ENCODE assay signal across 29 cellular contexts in genomic region chr2:176392744-176393414, GRCh38.
DNase-seq lines count a peak whose midpoint lies in the region; ATAC-seq and TF ChIP-seq lines count a peak whose summit lies in the region.
"Had no signal": no experiment of that assay in that cellular context is flagged by ENCODE, and none has a peak within 500 bp of the region (broad histone marks: within the 10 kb centered on the region; RNA-seq: fewer than 3 reads in every experiment).

No MANE protein-coding gene starts in this region.

- no peak for TF ChIP-seq POLR2A in upper lobe of left lung (IDR thresholded peaks at IDR 0.05)

- H3K4me1 ChIP-seq in Karpas-422 (ENCODE audit: low read length) (no peaks in the 10 kb centered on the region), lung (ENCODE audit: control insufficient read depth in 2 of 2, insufficient read depth in 2 of 2, low read length in 2 of 2) (peaks cover 4 to 12% of the 10 kb centered on the region in 2 donors), upper lobe of left lung (peaks cover 0 to 6% (median 2%) of the 10 kb centered on the region in 4 donors)
- H3K4me1 ChIP-seq: BLaER1, esophagus squamous epithelium, foreskin keratinocyte, HAP-1, pancreas had no signal

- H3K27ac ChIP-seq in Karpas-422 (ENCODE audit: low read length) (no peak overlapping the region), dorsolateral prefrontal cortex (peak overlapping the region in 32 of 59 donors; percentile 5 to 76 (median 45)), lung (ENCODE audit: low read depth in 1 of 2, low read length in 1 of 2) (no peak overlapping the region), upper lobe of left lung (no peak overlapping the region)
- H3K27ac ChIP-seq: BLaER1, brain microvascular endothelial cell, esophagus squamous epithelium, foreskin keratinocyte, pancreas, SJCRH30, skin epidermis, VCaP had no signal

- no peak overlapping the region for H3K9ac ChIP-seq in Karpas-422 (ENCODE audit: low read length)
- H3K9ac ChIP-seq: BLaER1 had no signal

- DNase-seq in Karpas-422, result peak; percentile 33
- peak in 3 of 10 donors; percentile 15 to 44 (median 38) for DNase-seq in dorsolateral prefrontal cortex
- DNase-seq in lung (ENCODE audit: low spot score), result no peak
- DNase-seq in upper lobe of left lung, result peak in 1 of 2 donors; percentile 47
- DNase-seq in omental fat pad (ENCODE audit: low spot score), result no peak
- no peak for DNase-seq in RKO (ENCODE audit: low spot score)
- DNase-seq: activated CD4-positive, alpha-beta T cell treated with anti-CD3 and anti-CD28 coated beads for 36 hours; amniotic stem cell; DMS153; esophagus squamous epithelium; foreskin keratinocyte; kidney glomerular epithelial cell; mammary epithelial cell; MV-4-11; NCI-H146; NCI-H2171; NCI-H526; pancreas; SJCRH30; stimulated activated CD4-positive, alpha-beta T cell treated with anti-CD3 and anti-CD28 coated beads, Interleukin-1b, Interleukin-23, amount 100 ng/mL, for 48 hours; stimulated activated naive CD8-positive, alpha-beta T cell treated with anti-CD3 and anti-CD28 coated beads, Interleukin-15, Interleukin-2, amounts not matched to agents 100 U/mL and 50 U/mL, for 24 hours; SW 1271 had no signal

- no peaks in the 10 kb centered on the region for H3K27me3 ChIP-seq in Karpas-422 (ENCODE audit: low read length)
- no peaks in the 10 kb centered on the region for H3K27me3 ChIP-seq in dorsolateral prefrontal cortex
- H3K27me3 ChIP-seq in lung (ENCODE audit: control insufficient read depth, insufficient read depth), result no peaks in the 10 kb centered on the region
- H3K27me3 ChIP-seq in upper lobe of left lung, result no peaks in the 10 kb centered on the region
- H3K27me3 ChIP-seq: BLaER1, brain microvascular endothelial cell, esophagus squamous epithelium, pancreas, SJCRH30 had no signal

- H3K36me3 ChIP-seq in Karpas-422 (ENCODE audit: insufficient read depth, low read length) (no peaks in the 10 kb centered on the region), lung (ENCODE audit: control insufficient read depth in 2 of 2, insufficient read depth in 2 of 2, low read length in 2 of 2) (no peaks in the 10 kb centered on the region), upper lobe of left lung (no peaks in the 10 kb centered on the region)
- H3K36me3 ChIP-seq: BLaER1, brain microvascular endothelial cell, esophagus squamous epithelium, HAP-1, pancreas, SJCRH30 had no signal

- WGBS in lung, 2 donors, result 63 to 85% methylated on average over 3 of the region's 3 CpGs
- WGBS in upper lobe of left lung, 2 donors, result 60 to 68% methylated on average over 3 of the region's 3 CpGs

- H3K4me2 ChIP-seq in Karpas-422 (ENCODE audit: low read depth, low read length, poor library complexity, severe bottlenecking), result no peak overlapping the region
- H3K4me2 ChIP-seq: BLaER1 had no signal

- no peaks in the 10 kb centered on the region for H3K9me2 ChIP-seq in Karpas-422 (replicated peaks; ENCODE audit: insufficient read depth, low read length)

- ATAC-seq in lung (ENCODE audit: insufficient read depth, low FRiP score), result peak; percentile 44
- ATAC-seq in upper lobe of left lung (ENCODE audit: low FRiP score in 2 of 2), result peak; percentile 12 to 74
- no peak for ATAC-seq in HG03571 (IDR thresholded peaks at IDR 0.05; ENCODE audit: unreplicated experiment)
- ATAC-seq in omental fat pad (ENCODE audit: low FRiP score), result no peak
- ATAC-seq: activated CD4-positive, alpha-beta T cell treated with anti-CD3 and anti-CD28 coated beads for 36 hours; foreskin keratinocyte; HepG2; pancreas; stimulated activated naive CD8-positive, alpha-beta T cell treated with anti-CD3 and anti-CD28 coated beads, Interleukin-15, Interleukin-2, amounts not matched to agents 100 U/mL and 50 U/mL, for 24 hours had no signal

- H2AFZ ChIP-seq in Karpas-422 (ENCODE audit: low read length), result no peak overlapping the region

- intact Hi-C loops in dorsolateral prefrontal cortex (cut with DNase I), result no loop called here

- H3K79me2 ChIP-seq in Karpas-422 (ENCODE audit: low read length), result no peaks in the 10 kb centered on the region

- TF ChIP-seq EP300 in upper lobe of left lung (IDR thresholded peaks at IDR 0.05), result no peak

- no peaks in the 10 kb centered on the region for H4K20me1 ChIP-seq in Karpas-422 (ENCODE audit: insufficient read depth, low read depth, low read length)
- H4K20me1 ChIP-seq: BLaER1 had no signal

- H3K4me3 ChIP-seq in Karpas-422 (ENCODE audit: low read length) (no peak overlapping the region), dorsolateral prefrontal cortex (no peak overlapping the region), lung (no peak overlapping the region), upper lobe of left lung (no peak overlapping the region)
- H3K4me3 ChIP-seq: BLaER1, esophagus squamous epithelium, HAP-1, pancreas, SJCRH30, skin epidermis had no signal

- H3K9me3 ChIP-seq in Karpas-422 (ENCODE audit: low read length), result no peaks in the 10 kb centered on the region
- no peaks in the 10 kb centered on the region for H3K9me3 ChIP-seq in lung (ENCODE audit: control insufficient read depth in 2 of 2, insufficient read depth in 1 of 2, low read length in 1 of 2)
- H3K9me3 ChIP-seq in upper lobe of left lung, result no peaks in the 10 kb centered on the region
- H3K9me3 ChIP-seq: BLaER1, esophagus squamous epithelium, HAP-1, pancreas, SJCRH30 had no signal

- no peak for TF ChIP-seq CTCF in dorsolateral prefrontal cortex (IDR thresholded peaks at IDR 0.05 in 54 of 56, conservative IDR thresholded peaks at IDR 0.05 in 2 of 56; ENCODE audit: low read depth in 1 of 56, partially characterized antibody in 56 of 56)
- no peak for TF ChIP-seq CTCF in lung (IDR thresholded peaks at IDR 0.05; ENCODE audit: control extremely low read depth, extremely low read depth)
- TF ChIP-seq CTCF in upper lobe of left lung (IDR thresholded peaks at IDR 0.05), result no peak
- no peak for TF ChIP-seq CTCF in omental fat pad (IDR thresholded peaks at IDR 0.05)

Comparison
In these comparisons a context has a peak if more than half of its experiments do, and no peak if none do; other contexts are left out.
1. H3K27ac ChIP-seq: peak in dorsolateral prefrontal cortex (32 of 59); none in Karpas-422 (single experiment), lung (0 of 2) and upper lobe of left lung (0 of 4).
2. ATAC-seq: peak in lung (single experiment) and upper lobe of left lung (2 of 2); none in HG03571 (single experiment) and omental fat pad (single experiment).